In the genomic region with DNA sequence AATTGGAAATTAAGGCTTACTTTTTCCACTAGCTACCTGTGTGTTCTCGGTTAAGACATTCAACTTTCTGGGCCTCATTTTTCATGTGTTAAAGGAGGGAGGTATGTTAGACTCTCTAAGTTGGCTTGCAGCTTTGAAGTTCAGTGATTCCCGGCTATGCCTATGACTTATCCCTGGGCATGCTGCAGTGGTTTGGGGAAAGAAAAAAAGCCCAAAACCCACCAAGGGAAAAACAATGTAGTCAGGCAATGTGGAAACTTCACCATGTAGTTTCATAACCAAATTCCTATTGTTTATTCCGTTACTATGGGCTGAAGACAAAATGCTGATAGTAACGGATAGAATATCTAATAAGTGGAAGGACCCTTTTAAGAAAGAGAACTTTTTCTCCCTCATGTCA, we compare ENCODE assay signal across 16 cellular contexts.
"Had no signal": no experiment of that assay in that cellular context is flagged by ENCODE, and none has a peak within 500 bp of the region (broad histone marks: within the 10 kb centered on the region; RNA-seq: fewer than 3 reads in every experiment).

No MANE protein-coding gene starts in this region.

- H3K4me1 Mint-ChIP-seq: activated naive CD4-positive, alpha-beta T cell treated with anti-CD3 and anti-CD28 coated beads, Interleukin-2, amount 10 ng/mL, durations not matched to agents 7 days and 5 days; stimulated activated memory B cell treated with anti-CD40 and anti-IgM and Interleukin-4, amounts not matched to agents 10 μg/mL and 1 μg/mL and 100 μg/mL, for 72 hours had no signal

- H3K4me1 ChIP-seq: breast epithelium, thyroid gland had no signal

- H3K4me3 Mint-ChIP-seq: activated naive CD4-positive, alpha-beta T cell treated with anti-CD3 and anti-CD28 coated beads, Interleukin-2, amount 10 ng/mL, durations not matched to agents 7 days and 5 days; nephron progenitor cell; stimulated activated memory B cell treated with anti-CD40 and anti-IgM and Interleukin-4, amounts not matched to agents 10 μg/mL and 1 μg/mL and 100 μg/mL, for 72 hours had no signal

- DNase-seq: activated CD4-positive, alpha-beta T cell treated with anti-CD3 and anti-CD28 coated beads for 1 hour; activated CD4-positive, alpha-beta T cell treated with anti-CD3 and anti-CD28 coated beads, Interleukin-2, amount 50 U/mL, for 48 hours; activated naive CD4-positive, alpha-beta T cell treated with anti-CD3 and anti-CD28 coated beads, Interleukin-2, amount 10 ng/mL, durations not matched to agents 7 days and 5 days; activated T-cell treated with anti-CD3 and anti-CD28 coated beads, Interleukin-2, amount 50 U/mL, for 1 hour; adrenal gland; dermis blood vessel endothelial cell; foreskin fibroblast; glutamatergic neuron; nephron progenitor cell; stimulated activated CD4-positive, alpha-beta T cell treated with anti-CD3 and anti-CD28 coated beads, Interleukin-2, amount 100 ng/mL, for 48 hours; thyroid gland had no signal

- ATAC-seq: stimulated activated memory B cell treated with anti-CD40 and anti-IgM and Interleukin-4, amounts not matched to agents 10 μg/mL and 1 μg/mL and 100 μg/mL, for 72 hours had no signal

- H3K27ac Mint-ChIP-seq: activated naive CD4-positive, alpha-beta T cell treated with anti-CD3 and anti-CD28 coated beads, Interleukin-2, amount 10 ng/mL, durations not matched to agents 7 days and 5 days; activated T-helper 2 cell treated with anti-CD3 and anti-CD28 coated beads, Interferon-gamma antibody, Interleukin-2, Interleukin-4, amounts not matched to agents 10 μg/mL and 5 μg/mL and 100 μg/mL, durations not matched to agents 14 hours and 24 hours and 36 hours; nephron progenitor cell; stimulated activated memory B cell treated with anti-CD40 and anti-IgM and Interleukin-4, amounts not matched to agents 10 μg/mL and 1 μg/mL and 100 μg/mL, for 72 hours had no signal

- H3K27me3 Mint-ChIP-seq: activated naive CD4-positive, alpha-beta T cell treated with anti-CD3 and anti-CD28 coated beads, Interleukin-2, amount 10 ng/mL, durations not matched to agents 7 days and 5 days; stimulated activated memory B cell treated with anti-CD40 and anti-IgM and Interleukin-4, amounts not matched to agents 10 μg/mL and 1 μg/mL and 100 μg/mL, for 72 hours had no signal

- H3K9me3 ChIP-seq: adrenal gland, breast epithelium, thyroid gland had no signal

- H3K4me3 ChIP-seq: adrenal gland, breast epithelium, thyroid gland had no signal

- H3K36me3 Mint-ChIP-seq: activated naive CD4-positive, alpha-beta T cell treated with anti-CD3 and anti-CD28 coated beads, Interleukin-2, amount 10 ng/mL, durations not matched to agents 7 days and 5 days; stimulated activated memory B cell treated with anti-CD40 and anti-IgM and Interleukin-4, amounts not matched to agents 10 μg/mL and 1 μg/mL and 100 μg/mL, for 72 hours had no signal

- H3K27me3 ChIP-seq: adrenal gland, breast epithelium, thyroid gland had no signal

- H3K27ac ChIP-seq: adrenal gland, breast epithelium, epithelial cell of prostate, thyroid gland, VCaP had no signal

- H3K36me3 ChIP-seq: adrenal gland, breast epithelium, thyroid gland had no signal

- H3K9me3 Mint-ChIP-seq: activated naive CD4-positive, alpha-beta T cell treated with anti-CD3 and anti-CD28 coated beads, Interleukin-2, amount 10 ng/mL, durations not matched to agents 7 days and 5 days; activated T-helper 2 cell treated with anti-CD3 and anti-CD28 coated beads, Interferon-gamma antibody, Interleukin-2, Interleukin-4, amounts not matched to agents 10 μg/mL and 5 μg/mL and 100 μg/mL, durations not matched to agents 14 hours and 24 hours and 36 hours; nephron progenitor cell had no signal
